ENCODE assay signal across 9 cellular contexts in the genomic region with DNA sequence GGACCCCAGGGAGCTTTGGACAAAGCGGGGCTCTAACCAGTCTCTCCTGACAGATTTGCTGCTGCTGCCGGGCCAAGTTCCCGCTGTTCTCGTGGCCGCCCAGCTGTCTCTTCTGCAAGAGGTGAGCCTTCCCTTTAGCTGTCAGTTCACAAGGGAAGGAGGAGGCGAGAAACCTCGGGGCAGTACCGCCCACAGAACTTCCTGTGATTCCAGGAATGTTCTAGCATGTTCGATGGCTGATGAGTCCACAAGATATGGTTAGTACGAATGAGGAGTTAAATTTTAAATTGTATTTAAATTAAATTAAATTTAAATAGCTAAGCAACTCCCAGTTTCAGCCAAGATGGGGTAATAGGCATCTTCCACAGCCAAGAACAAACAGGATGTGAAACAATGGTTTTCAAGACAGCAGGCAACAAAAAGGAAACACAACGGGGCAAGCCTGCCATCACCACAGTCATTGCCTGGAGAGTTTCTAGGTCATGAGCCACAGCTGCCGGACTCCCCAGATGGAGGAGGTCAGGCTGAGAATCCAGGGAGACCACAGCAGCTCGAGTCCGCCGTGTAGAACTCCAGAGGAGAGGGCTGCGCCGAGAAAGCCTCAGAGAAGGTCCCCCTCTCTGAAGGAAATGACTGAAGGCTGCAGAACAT. TPM values are rescaled to one million over a fixed set of nuclear protein-coding genes. Genes with fewer than 3 reads are reported as not detected.
DNase-seq lines count a peak whose midpoint lies in the region; ATAC-seq, FAIRE-seq and TF ChIP-seq lines count a peak whose summit lies in the region.
"Had no signal": no experiment of that assay in that cellular context is flagged by ENCODE, and none has a peak within 500 bp of the region (broad histone marks: within the 10 kb centered on the region; RNA-seq: fewer than 3 reads in every experiment).

No MANE protein-coding gene starts in this region.

- POLR2A ChIA-PET in activated CD4-positive, alpha-beta T cell treated with anti-CD3 and anti-CD28 coated beads, Interleukin-2, amount 10 ng/mL, durations not matched to agents 7 days and 5 days (lab: Charles Lee), result interaction anchor here (1.1 to 1.2 kb wide), 2 partner anchors 10 to 140 kb away, joined by 3 read pairs; a partner anchor contains a TSS

- H3K27me3 ChIP-seq in fibroblast of lung (ENCODE audit: control insufficient read depth, insufficient read depth, low read length) (no peaks in the 10 kb centered on the region), small intestine (ENCODE audit: control insufficient read depth in 2 of 2, insufficient read depth in 2 of 2, low read length in 2 of 2) (no peaks in the 10 kb centered on the region)

- DNase-seq in activated CD4-positive, alpha-beta T cell treated with anti-CD3 and anti-CD28 coated beads, Interleukin-2, amount 10 ng/mL, durations not matched to agents 7 days and 5 days, result peak; percentile 60
- DNase-seq in fibroblast of lung (ENCODE audit: low read depth in 2 of 2) (peak; percentile 14 to 56), small intestine (peak; percentile 24), HCEC 1CT (no peak), NCI-H128 (lab: John Stamatoyannopoulos, UW; ENCODE audit: unreplicated experiment) (no peak)

- no peaks in the 10 kb centered on the region for H3K36me3 ChIP-seq in fibroblast of lung (ENCODE audit: control insufficient read depth, insufficient read depth, low read length)
- H3K36me3 ChIP-seq in small intestine (ENCODE audit: control insufficient read depth in 2 of 2, insufficient read depth in 2 of 2, low read length in 2 of 2), result peaks cover 0 to 4% of the 10 kb centered on the region in 2 donors

- ATAC-seq in GM18511 (IDR thresholded peaks at IDR 0.05; ENCODE audit: unreplicated experiment), result peak; percentile 69
- ATAC-seq in HG02870 (IDR thresholded peaks at IDR 0.05; ENCODE audit: unreplicated experiment), result peak; percentile 50
- ATAC-seq in HG03039 (IDR thresholded peaks at IDR 0.05; ENCODE audit: unreplicated experiment), result no peak

- H2AFZ ChIP-seq in fibroblast of lung (ENCODE audit: low read length), result no peak overlapping the region

- H3K4me2 ChIP-seq in fibroblast of lung (ENCODE audit: extremely low read depth, insufficient read depth, low read length), result no peak overlapping the region

- H3K27ac Mint-ChIP-seq in activated CD4-positive, alpha-beta T cell treated with anti-CD3 and anti-CD28 coated beads, Interleukin-2, amount 10 ng/mL, durations not matched to agents 7 days and 5 days, result peak overlapping the region; percentile 91

- 47 to 84% (median 63%) methylated on average over 17 of the region's 17 CpGs for WGBS in small intestine, 3 donors

- no peaks in the 10 kb centered on the region for H3K27me3 Mint-ChIP-seq in activated CD4-positive, alpha-beta T cell treated with anti-CD3 and anti-CD28 coated beads, Interleukin-2, amount 10 ng/mL, durations not matched to agents 7 days and 5 days

- no peak overlapping the region for H3K4me3 ChIP-seq in fibroblast of lung (replicated peaks in 1 of 4; ENCODE audit: control extremely low read depth in 1 of 4, insufficient read depth in 1 of 4, low read depth in 3 of 4, low read length in 4 of 4)
- no peak overlapping the region for H3K4me3 ChIP-seq in small intestine (ENCODE audit: low read depth in 1 of 2, low read length in 2 of 2)

- H3K4me1 ChIP-seq in fibroblast of lung (ENCODE audit: control insufficient read depth, extremely low read depth, insufficient read depth, low read length) (no peaks in the 10 kb centered on the region), small intestine (ENCODE audit: control insufficient read depth in 2 of 2, insufficient read depth in 1 of 2, low read depth in 1 of 2, low read length in 1 of 2) (no peaks in the 10 kb centered on the region)

- H3K27ac ChIP-seq in fibroblast of lung (ENCODE audit: insufficient read depth, low read length) (no peak overlapping the region), small intestine (ENCODE audit: low read depth in 1 of 2, low read length in 1 of 2) (peak overlapping the region in 1 of 2 donors; percentile 87)

- no peak overlapping the region for H3K9ac ChIP-seq in fibroblast of lung (ENCODE audit: insufficient read depth, low read length)

- H3K4me3 Mint-ChIP-seq in activated CD4-positive, alpha-beta T cell treated with anti-CD3 and anti-CD28 coated beads, Interleukin-2, amount 10 ng/mL, durations not matched to agents 7 days and 5 days, result peak overlapping the region; percentile 53
- H3K4me3 Mint-ChIP-seq: neural crest cell had no signal

- H3K9me3 ChIP-seq in fibroblast of lung (ENCODE audit: control insufficient read depth, insufficient read depth, low read depth, low read length) (no peaks in the 10 kb centered on the region), small intestine (ENCODE audit: control insufficient read depth, low read depth) (no peaks in the 10 kb centered on the region)

- no peaks in the 10 kb centered on the region for H3K79me2 ChIP-seq in fibroblast of lung (ENCODE audit: control insufficient read depth, insufficient read depth, low read length)

- CTCF ChIA-PET in activated CD4-positive, alpha-beta T cell treated with anti-CD3 and anti-CD28 coated beads, Interleukin-2, amount 10 ng/mL, durations not matched to agents 7 days and 5 days (lab: Charles Lee), result interaction anchor here (0.6 to 6.5 kb wide), 6 partner anchors 9 to 168 kb away, joined by 3 to 46 read pairs (median 4); a partner anchor contains a TSS

- peaks cover 4% of the 10 kb centered on the region for H3K9me3 Mint-ChIP-seq in activated CD4-positive, alpha-beta T cell treated with anti-CD3 and anti-CD28 coated beads, Interleukin-2, amount 10 ng/mL, durations not matched to agents 7 days and 5 days
- H3K9me3 Mint-ChIP-seq: neural crest cell had no signal

- no peak for TF ChIP-seq CTCF in fibroblast of lung (conservative IDR thresholded peaks at IDR 0.05 in 1 of 2, IDR thresholded peaks at IDR 0.05 in 1 of 2; ENCODE audit: low read depth in 1 of 2, low read length in 2 of 2)

- no peaks in the 10 kb centered on the region for H4K20me1 ChIP-seq in fibroblast of lung (ENCODE audit: control insufficient read depth, extremely low read depth, insufficient read depth, low read length)

- no peak for FAIRE-seq in small intestine (lab: Jason Lieb, UNC)

- H3K4me1 Mint-ChIP-seq in activated CD4-positive, alpha-beta T cell treated with anti-CD3 and anti-CD28 coated beads, Interleukin-2, amount 10 ng/mL, durations not matched to agents 7 days and 5 days, result peaks cover 39% of the 10 kb centered on the region

- H3K36me3 Mint-ChIP-seq in activated CD4-positive, alpha-beta T cell treated with anti-CD3 and anti-CD28 coated beads, Interleukin-2, amount 10 ng/mL, durations not matched to agents 7 days and 5 days (ENCODE audit: low read depth), result peaks cover 12% of the 10 kb centered on the region

RNA-seq across cellular contexts. Expression of a gene that starts 9.5 kb away (rescaled TPM):
- 100 to 1,000 TPM; 148 to 168 TPM for total RNA-seq in activated CD4-positive, alpha-beta T cell treated with anti-CD3 and anti-CD28 coated beads, Interleukin-2, amount 10 ng/mL, durations not matched to agents 7 days and 5 days
- 171 and 176 TPM in 2 replicates for total RNA-seq in fibroblast of lung
- polyA plus RNA-seq in fibroblast of lung (150 and 158 TPM in 2 replicates), small intestine (100 to 1,000 TPM; 130 to 356 (median 204) TPM)
- polyA plus RNA-seq in fibroblast of lung (2012), result 174 and 189 TPM in 2 replicates
- polyA minus RNA-seq in fibroblast of lung (ENCODE audit: low replicate concordance), result 168 and 191 TPM in 2 replicates

RNA-seq across cellular contexts. Expression of a gene that starts 35.6 kb away (rescaled TPM):
- total RNA-seq in activated CD4-positive, alpha-beta T cell treated with anti-CD3 and anti-CD28 coated beads, Interleukin-2, amount 10 ng/mL, durations not matched to agents 7 days and 5 days, result 1 to 10 TPM; 1.1 to 1.8 TPM
- 2.6 and 3.8 TPM in 2 replicates for total RNA-seq in fibroblast of lung
- polyA plus RNA-seq in fibroblast of lung (0.59 and 1.8 TPM in 2 replicates), small intestine (10 to 100 TPM; 19.6 to 47.9 (median 41.9) TPM)
- polyA plus RNA-seq in fibroblast of lung (2012), result 0.82 and 1.9 TPM in 2 replicates
- 0.59 and 1.8 TPM in 2 replicates for polyA minus RNA-seq in fibroblast of lung (ENCODE audit: low replicate concordance)

RNA-seq across cellular contexts. Expression of a gene that starts 47.4 kb away (rescaled TPM):
- 100 to 1,000 TPM in 1 of 2 experiments, 10 to 100 TPM in 1; 97.1 to 111 TPM for total RNA-seq in activated CD4-positive, alpha-beta T cell treated with anti-CD3 and anti-CD28 coated beads, Interleukin-2, amount 10 ng/mL, durations not matched to agents 7 days and 5 days
- 1.8 and 5.1 TPM in 2 replicates for total RNA-seq in fibroblast of lung
- 6.9 and 26.1 TPM in 2 replicates for polyA plus RNA-seq in fibroblast of lung
- polyA plus RNA-seq in fibroblast of lung (2012), result 5.6 and 15.4 TPM in 2 replicates
- 56.7 and 80.0 TPM in 2 replicates for polyA minus RNA-seq in fibroblast of lung (ENCODE audit: low replicate concordance)
- polyA plus RNA-seq in small intestine, result 10 to 100 TPM in 1 of 3 donors, 1 to 10 TPM in 2; 3.0 to 21.1 (median 9.8) TPM

RNA-seq across cellular contexts. Expression of a gene that starts 54.8 kb away (rescaled TPM):
- 1 to 10 TPM; 5.0 to 6.6 TPM for total RNA-seq in activated CD4-positive, alpha-beta T cell treated with anti-CD3 and anti-CD28 coated beads, Interleukin-2, amount 10 ng/mL, durations not matched to agents 7 days and 5 days
- 3.1 and 4.3 TPM in 2 replicates for total RNA-seq in fibroblast of lung
- polyA plus RNA-seq in fibroblast of lung (2.9 and 3.0 TPM in 2 replicates), small intestine (1 to 10 TPM; 3.4 to 5.1 (median 4.3) TPM)
- 2.5 and 2.7 TPM in 2 replicates for polyA plus RNA-seq in fibroblast of lung (2012)
- polyA minus RNA-seq in fibroblast of lung (ENCODE audit: low replicate concordance), result 1.2 and 3.2 TPM in 2 replicates

RNA-seq across cellular contexts. Expression of a gene that starts 59.3 kb away (rescaled TPM):
- 1 to 10 TPM; 1.1 to 1.6 TPM for total RNA-seq in activated CD4-positive, alpha-beta T cell treated with anti-CD3 and anti-CD28 coated beads, Interleukin-2, amount 10 ng/mL, durations not matched to agents 7 days and 5 days
- 253 and 294 TPM in 2 replicates for total RNA-seq in fibroblast of lung
- polyA plus RNA-seq in fibroblast of lung, result 134 and 233 TPM in 2 replicates
- polyA plus RNA-seq in fibroblast of lung (2012), result 259 and 497 TPM in 2 replicates
- 653 and 914 TPM in 2 replicates for polyA minus RNA-seq in fibroblast of lung (ENCODE audit: low replicate concordance)
- polyA plus RNA-seq in small intestine, result 10 to 100 TPM in 1 of 3 donors, 1 to 10 TPM in 1, under 1 TPM in 1; 0.89 to 42.0 (median 2.7) TPM

Comparison
In these comparisons a context has a peak if more than half of its experiments do, and no peak if none do; other contexts are left out.
1. DNase-seq: peak in activated CD4-positive, alpha-beta T cell treated with anti-CD3 and anti-CD28 coated beads, Interleukin-2, amount 10 ng/mL, durations not matched to agents 7 days and 5 days (single experiment), fibroblast of lung (2 of 2) and small intestine (single experiment); none in HCEC 1CT (single experiment) and NCI-H128 (single experiment).
2. RNA of a gene that starts 47.4 kb away (total RNA-seq): 97.1 to 111 TPM in activated CD4-positive, alpha-beta T cell treated with anti-CD3 and anti-CD28 coated beads, Interleukin-2, amount 10 ng/mL, durations not matched to agents 7 days and 5 days; 1.8 to 5.1 TPM in fibroblast of lung; every median in the first group is over 10 times any median in the second.